11 cellular contexts compared by ENCODE assay signal in the genomic region with DNA sequence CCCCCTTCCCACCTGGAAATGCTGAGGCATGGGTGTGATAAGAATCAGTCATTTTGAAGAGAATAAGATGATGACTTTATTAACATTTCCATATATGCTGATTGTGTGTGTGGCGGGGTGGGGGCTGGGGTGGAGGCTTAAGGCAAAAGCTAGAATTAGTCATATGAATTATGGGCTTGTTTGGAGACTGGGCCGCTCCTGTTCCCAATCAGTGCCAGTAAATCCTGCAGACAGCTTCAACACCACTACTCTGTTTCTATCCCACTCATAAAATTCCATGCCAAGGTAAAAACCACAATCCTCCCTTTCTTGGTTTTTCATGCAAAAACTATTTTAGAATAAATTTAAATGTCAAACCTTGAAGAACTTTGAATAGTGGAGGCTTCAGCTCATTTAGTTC. TPM values are rescaled to one million over a fixed set of nuclear protein-coding genes. Genes with fewer than 3 reads are reported as not detected.
DNase-seq lines count a peak whose midpoint lies in the region; ATAC-seq, FAIRE-seq and TF ChIP-seq lines count a peak whose summit lies in the region.
"Had no signal": no experiment of that assay in that cellular context is flagged by ENCODE, and none has a peak within 500 bp of the region (broad histone marks: within the 10 kb centered on the region; RNA-seq: fewer than 3 reads in every experiment).

No MANE protein-coding gene starts in this region.

- CTCF ChIA-PET in HepG2 (lab: Yijun Ruan, JAX; ENCODE audit: low intra/inter-chr PET ratio, low total read pairs), result no interaction called here
- CTCF ChIA-PET in CD8-positive, alpha-beta T cell (lab: Charles Lee), result no interaction called here

- peaks cover 11% of the 10 kb centered on the region for H3K9me3 Mint-ChIP-seq in CD8-positive, alpha-beta T cell

- no peaks in the 10 kb centered on the region for H3K27me3 Mint-ChIP-seq in CD8-positive, alpha-beta T cell (ENCODE audit: low read depth)

- POLR2A ChIA-PET in HepG2 (lab: Yijun Ruan, JAX), result no interaction called here
- POLR2A ChIA-PET in CD8-positive, alpha-beta T cell (lab: Charles Lee), result no interaction called here

- H3K27me3 ChIP-seq in HepG2 (ENCODE audit: control insufficient read depth in 1 of 2, insufficient read depth in 2 of 2, low read length in 2 of 2) (no peaks in the 10 kb centered on the region), right lobe of liver (no peaks in the 10 kb centered on the region), dorsolateral prefrontal cortex (no peaks in the 10 kb centered on the region), muscle layer of duodenum (ENCODE audit: low read depth, low read length) (no peaks in the 10 kb centered on the region)
- H3K27me3 ChIP-seq in CD8-positive, alpha-beta T cell (ENCODE audit: insufficient read depth, low read length), result no peaks in the 10 kb centered on the region
- H3K27me3 ChIP-seq: thyroid gland had no signal

- H3K79me2 ChIP-seq in HepG2 (ENCODE audit: insufficient read depth, low read length), result no peaks in the 10 kb centered on the region

- no TSS peak for BruUV-seq in HepG2 (replicated peaks; lab: Mats Ljungman, UMichigan)

- no peak for FAIRE-seq in HepG2 (lab: Jason Lieb, UNC)

- intact Hi-C loops in HepG2 (cut with micrococcal nuclease; ENCODE audit: unreplicated experiment) (no loop called here), right lobe of liver (cut with DNase I) (no loop called here), dorsolateral prefrontal cortex (cut with DNase I) (no loop called here), head of caudate nucleus (cut with DNase I) (no loop called here)
- intact Hi-C loops in CD8-positive, alpha-beta T cell (cut with DNase I, micrococcal nuclease), result loop anchor here in 1 of 2 experiments (2.0 kb wide), 1 partner anchor 14 kb away; no protein-coding TSS in a partner anchor

- no peak overlapping the region for H3K4me3 Mint-ChIP-seq in CD8-positive, alpha-beta T cell

- no peak for TF ChIP-seq RAD21 in HepG2 (CRISPR knock-in tag; IDR thresholded peaks at IDR 0.05)

- no peak overlapping the region for H2AFZ ChIP-seq in HepG2 (ENCODE audit: low read length)

- peaks cover 56% of the 10 kb centered on the region for H3K4me1 Mint-ChIP-seq in CD8-positive, alpha-beta T cell (ENCODE audit: low read depth)

- H3K4me1 ChIP-seq in HepG2 (ENCODE audit: insufficient read depth, low read length) (peaks cover 33% of the 10 kb centered on the region), right lobe of liver (no peaks in the 10 kb centered on the region), muscle layer of duodenum (ENCODE audit: control insufficient read depth in 1 of 2, insufficient read depth in 2 of 2, low read length in 2 of 2) (peaks cover 11 to 18% of the 10 kb centered on the region in 2 donors)
- H3K4me1 ChIP-seq in CD8-positive, alpha-beta T cell (ENCODE audit: insufficient read depth, low read length), result peaks cover 13% of the 10 kb centered on the region
- H3K4me1 ChIP-seq: thyroid gland had no signal

- WGBS in HepG2 (ENCODE audit: low lambda C conversion rate), result 100% methylated on average over 2 of the region's 2 CpGs
- WGBS in right lobe of liver (ENCODE audit: insufficient coverage, low coverage, low lambda C conversion rate, missing lambda C conversion rate), result 79% methylated on average over 2 of the region's 2 CpGs

- no peaks in the 10 kb centered on the region for H3K9me3 ChIP-seq in HepG2 (ENCODE audit: low read length)
- H3K9me3 ChIP-seq in right lobe of liver, result no peaks in the 10 kb centered on the region
- H3K9me3 ChIP-seq in muscle layer of duodenum (ENCODE audit: control insufficient read depth in 1 of 2, low read length in 2 of 2), result no peaks in the 10 kb centered on the region
- no peaks in the 10 kb centered on the region for H3K9me3 ChIP-seq in CD8-positive, alpha-beta T cell (ENCODE audit: low read length)
- H3K9me3 ChIP-seq: thyroid gland had no signal

- H3K9ac ChIP-seq in HepG2 (ENCODE audit: insufficient read depth, low read depth, low read length), result no peak overlapping the region

- peaks cover 2% of the 10 kb centered on the region for H3K36me3 Mint-ChIP-seq in CD8-positive, alpha-beta T cell

- H3K36me3 ChIP-seq in HepG2 (replicated peaks in 1 of 2; ENCODE audit: control insufficient read depth in 1 of 2, insufficient read depth in 2 of 2, low read length in 2 of 2) (no peaks in the 10 kb centered on the region), right lobe of liver (no peaks in the 10 kb centered on the region), muscle layer of duodenum (ENCODE audit: control insufficient read depth in 1 of 2, insufficient read depth in 2 of 2, low read length in 2 of 2) (peaks cover 0 to 4% of the 10 kb centered on the region in 2 donors)
- no peaks in the 10 kb centered on the region for H3K36me3 ChIP-seq in CD8-positive, alpha-beta T cell (ENCODE audit: insufficient read depth, low read length)
- H3K36me3 ChIP-seq: thyroid gland had no signal

- TF ChIP-seq POLR2A in HepG2 (IDR thresholded peaks at IDR 0.05; ENCODE audit: insufficient read depth in 1 of 2, low read depth in 2 of 2, low read length in 2 of 2) (no peak), right lobe of liver (IDR thresholded peaks at IDR 0.05) (no peak)

- in situ Hi-C loops in HepG2 (cut with HindIII; ENCODE audit: extremely low pct_ligation_motif_present, low pct_unique_long_range_greater_than_20kb), result no loop called here

- H3K4me2 ChIP-seq in HepG2 (ENCODE audit: low read depth, low read length), result peak overlapping the region; percentile 35; the same call in 1 of the 2 replicates

- no peak overlapping the region for H3K27ac Mint-ChIP-seq in CD8-positive, alpha-beta T cell

- DNase-seq in HepG2 (ENCODE audit: low spot score) (no peak), right lobe of liver (no peak), dorsolateral prefrontal cortex (no peak), head of caudate nucleus (no peak)
- DNase-seq in CD8-positive, alpha-beta T cell, result no peak
- DNase-seq in activated CD4-positive, alpha-beta T cell treated with anti-CD3 and anti-CD28 coated beads for 4 hours, result no peak
- DNase-seq: NCI-H1436, SHP77, thyroid gland had no signal

- TF ChIP-seq CTCF in HepG2 (CRISPR knock-in tag; IDR thresholded peaks at IDR 0.05) (no peak), right lobe of liver (IDR thresholded peaks at IDR 0.05) (no peak), dorsolateral prefrontal cortex (IDR thresholded peaks at IDR 0.05 in 54 of 56, conservative IDR thresholded peaks at IDR 0.05 in 2 of 56; ENCODE audit: low read depth in 1 of 56, partially characterized antibody in 56 of 56) (no peak)
- no peak for TF ChIP-seq CTCF in CD8-positive, alpha-beta T cell (IDR thresholded peaks at IDR 0.05)

- no peak overlapping the region for H3K27ac ChIP-seq in HepG2 (ENCODE audit: extremely low read length, insufficient read depth, low read length)
- no peak overlapping the region for H3K27ac ChIP-seq in right lobe of liver
- H3K27ac ChIP-seq in dorsolateral prefrontal cortex, result peak overlapping the region in 36 of 59 donors; percentile 0 to 83 (median 56)
- peak overlapping the region; percentile 21 for H3K27ac ChIP-seq in muscle layer of duodenum (ENCODE audit: low read length)
- no peak overlapping the region for H3K27ac ChIP-seq in CD8-positive, alpha-beta T cell (ENCODE audit: low read depth, low read length)

- no peak for TF ChIP-seq EP300 in HepG2 (IDR thresholded peaks at IDR 0.05; ENCODE audit: low read depth in 2 of 2, low read length in 2 of 2)
- TF ChIP-seq EP300 in HepG2 (CRISPR knock-in tag; IDR thresholded peaks at IDR 0.05; ENCODE audit: borderline replicate concordance), result no peak

- no peaks in the 10 kb centered on the region for H4K20me1 ChIP-seq in HepG2 (ENCODE audit: insufficient read depth, low read length)

- ATAC-seq in HepG2 (no peak), right lobe of liver (no peak), HG02588 (IDR thresholded peaks at IDR 0.05; ENCODE audit: unreplicated experiment) (no peak)
- ATAC-seq in CD8-positive, alpha-beta T cell, result no peak

- no peak overlapping the region for H3K4me3 ChIP-seq in HepG2 (replicated peaks in 1 of 3; ENCODE audit: insufficient read depth in 1 of 3, low read depth in 2 of 3, low read length in 3 of 3)
- H3K4me3 ChIP-seq in right lobe of liver, result no peak overlapping the region
- no peak overlapping the region for H3K4me3 ChIP-seq in dorsolateral prefrontal cortex
- H3K4me3 ChIP-seq in muscle layer of duodenum (ENCODE audit: low read depth in 1 of 2, low read length in 2 of 2), result no peak overlapping the region
- no peak overlapping the region for H3K4me3 ChIP-seq in CD8-positive, alpha-beta T cell (ENCODE audit: low read depth, low read length)
- H3K4me3 ChIP-seq: thyroid gland had no signal

TF ChIP-seq in HepG2, 621 proteins besides CTCF, POLR2A, EP300 and RAD21:
- TF ChIP-seq ASH2L (IDR thresholded peaks at IDR 0.05; ENCODE audit: insufficient read length, low read depth, low read length) (peak; percentile 0), RAD51 (IDR thresholded peaks at IDR 0.05; ENCODE audit: borderline replicate concordance) (no peak)

RNA-seq across cellular contexts. Expression of a gene that starts 29.9 kb away (rescaled TPM):
- 230 and 368 TPM in 2 replicates for total RNA-seq in HepG2 (2016; rRNA removed; fragmentation: Illumina TruSeq; extraction: Trizol)
- 31.8 and 45.4 TPM in 2 replicates for total RNA-seq in HepG2 (2016; cell fraction: cytosol; rRNA removed; fragmentation: Illumina TruSeq; extraction: Trizol; ENCODE audit: low read depth)
- total RNA-seq in HepG2 (2016; cell fraction: insoluble cytoplasmic fraction; rRNA removed; fragmentation: Illumina TruSeq; extraction: Trizol), result 210 and 375 TPM in 2 replicates
- total RNA-seq in HepG2 (2016; cell fraction: membrane; rRNA removed; fragmentation: Illumina TruSeq; extraction: Trizol), result 98.8 and 127 TPM in 2 replicates
- total RNA-seq in HepG2 (2016; cell fraction: nucleus; rRNA removed; fragmentation: Illumina TruSeq; extraction: Trizol), result 947 and 961 TPM in 2 replicates
- polyA plus RNA-seq in HepG2 (2011; rRNA removed), result 861 and 880 TPM in 2 replicates
- polyA plus RNA-seq in HepG2 (2011; cell fraction: cytosol; rRNA removed), result 346 and 636 TPM in 2 replicates
- 926 and 1,239 TPM in 2 replicates for polyA plus RNA-seq in HepG2 (2011; cell fraction: nucleus; rRNA removed)
- polyA plus RNA-seq in HepG2 (2012), result 836 and 868 TPM in 2 replicates
- polyA plus RNA-seq in HepG2 (2016; cell fraction: cytosol; fragmentation: Illumina TruSeq; extraction: Trizol; ENCODE audit: low read depth), result 8.1 TPM in 2 replicates
- polyA plus RNA-seq in HepG2 (2016; cell fraction: insoluble cytoplasmic fraction; fragmentation: Illumina TruSeq; extraction: Trizol; ENCODE audit: low read depth), result 138 and 148 TPM in 2 replicates
- 24.1 and 28.9 TPM in 2 replicates for polyA plus RNA-seq in HepG2 (2016; cell fraction: membrane; fragmentation: Illumina TruSeq; extraction: Trizol; ENCODE audit: low read depth)
- polyA plus RNA-seq in HepG2 (2016; cell fraction: nucleus; fragmentation: Illumina TruSeq; extraction: Trizol; ENCODE audit: insufficient read depth, low read depth), result 882 and 909 TPM in 2 replicates
- 406 and 1,055 TPM in 2 replicates for polyA minus RNA-seq in HepG2 (2011; rRNA and poly(A)+ RNA removed; ENCODE audit: low replicate concordance)
- 1,075 and 1,302 TPM in 2 replicates for polyA minus RNA-seq in HepG2 (2011; cell fraction: cytosol; rRNA and poly(A)+ RNA removed)
- polyA minus RNA-seq in HepG2 (2011; cell fraction: nucleus; rRNA and poly(A)+ RNA removed), result 2,125 and 2,864 TPM in 2 replicates
- total RNA-seq in right lobe of liver, result 100 to 1,000 TPM in 5 of 6 experiments, 10 to 100 TPM in 1; 77.0 to 463 (median 290) TPM
- total RNA-seq in dorsolateral prefrontal cortex, result 100 to 1,000 TPM in 118 of 120 experiments, 10 to 100 TPM in 2; 80.8 to 431 (median 175) TPM
- 100 to 1,000 TPM; 268 to 279 TPM for total RNA-seq in CD8-positive, alpha-beta T cell

Comparison
In these comparisons a context has a peak if more than half of its experiments do, and no peak if none do; other contexts are left out.
1. H3K27ac ChIP-seq: peak in dorsolateral prefrontal cortex (36 of 59) and muscle layer of duodenum (single experiment); none in HepG2 (single experiment), right lobe of liver (0 of 3) and CD8-positive, alpha-beta T cell (single experiment).